18 cellular contexts compared by ENCODE assay signal in the genomic region with DNA sequence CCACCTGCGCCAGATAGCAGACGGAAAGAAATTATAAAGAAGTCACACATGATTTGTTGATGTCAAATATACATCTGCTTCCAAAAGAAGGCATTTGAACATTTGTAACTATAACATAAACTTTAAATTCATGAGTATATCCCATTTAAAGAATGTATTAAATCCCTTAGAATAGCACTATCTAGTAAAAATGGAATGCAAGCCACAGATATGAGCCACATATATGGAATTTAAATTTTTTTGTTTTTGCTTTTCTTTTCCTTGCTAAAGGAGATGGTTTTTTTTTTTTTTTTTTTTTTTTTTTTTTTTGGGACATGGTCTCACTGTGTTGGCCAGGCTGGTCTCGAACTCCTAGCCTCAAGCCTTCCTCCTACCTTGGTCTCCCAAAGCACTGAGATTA.
"Had no signal": no experiment of that assay in that cellular context is flagged by ENCODE, and none has a peak within 500 bp of the region (broad histone marks: within the 10 kb centered on the region; RNA-seq: fewer than 3 reads in every experiment).

No MANE protein-coding gene starts in this region.

- DNase-seq: activated CD4-positive, alpha-beta memory T cell treated with anti-CD3 and anti-CD28 coated beads for 36 hours; activated CD4-positive, alpha-beta T cell treated with anti-CD3 and anti-CD28 coated beads for 36 hours; activated CD8-positive, alpha-beta memory T cell treated with anti-CD3 and anti-CD28 coated beads, Interleukin-2, amount 10 ng/mL, durations not matched to agents 7 days and 5 days; activated naive CD4-positive, alpha-beta T cell treated with anti-CD3 and anti-CD28 coated beads for 36 hours; activated naive CD8-positive, alpha-beta T cell treated with anti-CD3 and anti-CD28 coated beads, Interleukin-2, amount 50 U/mL, for 24 hours; activated T-cell treated with anti-CD3 and anti-CD28 coated beads, Interleukin-2, amount 50 U/mL, for 1 hour; kidney; left ventricle myocardium superior; naive thymus-derived CD8-positive, alpha-beta T cell; sigmoid colon; stimulated activated CD4-positive, alpha-beta T cell treated with anti-CD3 and anti-CD28 coated beads, Interleukin-12 subunit alpha, Interleukin-12 subunit beta, amount 100 ng/mL, for 4 hours; thyroid gland; WERI-Rb-1 had no signal

- H3K4me1 Mint-ChIP-seq: activated CD4-positive, alpha-beta T cell treated with anti-CD3 and anti-CD28 coated beads for 36 hours; activated CD8-positive, alpha-beta memory T cell treated with anti-CD3 and anti-CD28 coated beads, Interleukin-2, amount 10 ng/mL, durations not matched to agents 7 days and 5 days; activated naive CD8-positive, alpha-beta T cell treated with anti-CD3 and anti-CD28 coated beads, Interleukin-2, amount 50 U/mL, for 24 hours; memory B cell; naive thymus-derived CD8-positive, alpha-beta T cell; stimulated activated memory B cell treated with anti-CD40 and anti-IgM and Interleukin-4, amounts not matched to agents 10 μg/mL and 1 μg/mL and 100 μg/mL, for 72 hours had no signal

- H3K27me3 ChIP-seq: cardiac muscle cell, sigmoid colon, thyroid gland had no signal

- ATAC-seq: activated CD4-positive, alpha-beta T cell treated with anti-CD3 and anti-CD28 coated beads for 36 hours; activated CD8-positive, alpha-beta memory T cell treated with anti-CD3 and anti-CD28 coated beads, Interleukin-2, amount 10 ng/mL, durations not matched to agents 7 days and 5 days; activated naive CD8-positive, alpha-beta T cell treated with anti-CD3 and anti-CD28 coated beads, Interleukin-2, amount 50 U/mL, for 24 hours; left ventricle myocardium superior; naive thymus-derived CD8-positive, alpha-beta T cell; stimulated activated memory B cell treated with anti-CD40 and anti-IgM and Interleukin-4, amounts not matched to agents 10 μg/mL and 1 μg/mL and 100 μg/mL, for 72 hours had no signal

- H3K9me3 ChIP-seq: sigmoid colon, thyroid gland had no signal

- H3K9ac ChIP-seq: parathyroid adenoma had no signal

- H3K27ac ChIP-seq: cardiac muscle cell, parathyroid adenoma, sigmoid colon, thyroid gland had no signal

- H3K36me3 Mint-ChIP-seq: activated CD4-positive, alpha-beta memory T cell treated with anti-CD3 and anti-CD28 coated beads for 36 hours; activated CD8-positive, alpha-beta memory T cell treated with anti-CD3 and anti-CD28 coated beads, Interleukin-2, amount 10 ng/mL, durations not matched to agents 7 days and 5 days; memory B cell; naive thymus-derived CD8-positive, alpha-beta T cell; stimulated activated memory B cell treated with anti-CD40 and anti-IgM and Interleukin-4, amounts not matched to agents 10 μg/mL and 1 μg/mL and 100 μg/mL, for 72 hours had no signal

- H3K4me3 Mint-ChIP-seq: activated CD4-positive, alpha-beta memory T cell treated with anti-CD3 and anti-CD28 coated beads for 36 hours; activated CD4-positive, alpha-beta T cell treated with anti-CD3 and anti-CD28 coated beads for 36 hours; activated CD8-positive, alpha-beta memory T cell treated with anti-CD3 and anti-CD28 coated beads, Interleukin-2, amount 10 ng/mL, durations not matched to agents 7 days and 5 days; activated naive CD4-positive, alpha-beta T cell treated with anti-CD3 and anti-CD28 coated beads for 36 hours; activated naive CD8-positive, alpha-beta T cell treated with anti-CD3 and anti-CD28 coated beads, Interleukin-2, amount 50 U/mL, for 24 hours; memory B cell; naive thymus-derived CD8-positive, alpha-beta T cell; stimulated activated memory B cell treated with anti-CD40 and anti-IgM and Interleukin-4, amounts not matched to agents 10 μg/mL and 1 μg/mL and 100 μg/mL, for 72 hours had no signal

- H2AFZ ChIP-seq: parathyroid adenoma had no signal

- H3K9me3 Mint-ChIP-seq: activated naive CD4-positive, alpha-beta T cell treated with anti-CD3 and anti-CD28 coated beads for 36 hours; activated T-helper 2 cell treated with anti-CD3 and anti-CD28 coated beads, Interferon-gamma antibody, Interleukin-2, Interleukin-4, amounts not matched to agents 10 μg/mL and 5 μg/mL and 100 μg/mL, durations not matched to agents 14 hours and 24 hours and 36 hours; stimulated activated memory B cell treated with anti-CD40 and anti-IgM and Interleukin-4, amounts not matched to agents 10 μg/mL and 1 μg/mL and 100 μg/mL, for 72 hours had no signal

- H3K79me2 ChIP-seq: parathyroid adenoma had no signal

- H3K27me3 Mint-ChIP-seq: activated CD4-positive, alpha-beta memory T cell treated with anti-CD3 and anti-CD28 coated beads for 36 hours; activated CD4-positive, alpha-beta T cell treated with anti-CD3 and anti-CD28 coated beads for 36 hours; activated CD8-positive, alpha-beta memory T cell treated with anti-CD3 and anti-CD28 coated beads, Interleukin-2, amount 10 ng/mL, durations not matched to agents 7 days and 5 days; activated naive CD8-positive, alpha-beta T cell treated with anti-CD3 and anti-CD28 coated beads, Interleukin-2, amount 50 U/mL, for 24 hours; memory B cell; naive thymus-derived CD8-positive, alpha-beta T cell; stimulated activated memory B cell treated with anti-CD40 and anti-IgM and Interleukin-4, amounts not matched to agents 10 μg/mL and 1 μg/mL and 100 μg/mL, for 72 hours had no signal

- H3K4me1 ChIP-seq: parathyroid adenoma, sigmoid colon, thyroid gland had no signal

- H3K27ac Mint-ChIP-seq: activated CD4-positive, alpha-beta memory T cell treated with anti-CD3 and anti-CD28 coated beads for 36 hours; activated CD4-positive, alpha-beta T cell treated with anti-CD3 and anti-CD28 coated beads for 36 hours; activated CD8-positive, alpha-beta memory T cell treated with anti-CD3 and anti-CD28 coated beads, Interleukin-2, amount 10 ng/mL, durations not matched to agents 7 days and 5 days; activated naive CD4-positive, alpha-beta T cell treated with anti-CD3 and anti-CD28 coated beads for 36 hours; activated naive CD8-positive, alpha-beta T cell treated with anti-CD3 and anti-CD28 coated beads, Interleukin-2, amount 50 U/mL, for 24 hours; activated T-helper 2 cell treated with anti-CD3 and anti-CD28 coated beads, Interferon-gamma antibody, Interleukin-2, Interleukin-4, amounts not matched to agents 10 μg/mL and 5 μg/mL and 100 μg/mL, durations not matched to agents 14 hours and 24 hours and 36 hours; memory B cell; naive thymus-derived CD8-positive, alpha-beta T cell; stimulated activated memory B cell treated with anti-CD40 and anti-IgM and Interleukin-4, amounts not matched to agents 10 μg/mL and 1 μg/mL and 100 μg/mL, for 72 hours had no signal
